ENCODE assay signal across 9 cellular contexts in genomic region chr6:32983964-32984638, GRCh38. TPM values are rescaled to one million over a fixed set of nuclear protein-coding genes. Genes with fewer than 3 reads are reported as not detected.
DNase-seq lines count a peak whose midpoint lies in the region; ATAC-seq and TF ChIP-seq lines count a peak whose summit lies in the region.
"Had no signal": no experiment of that assay in that cellular context is flagged by ENCODE, and none has a peak within 500 bp of the region (broad histone marks: within the 10 kb centered on the region; RNA-seq: fewer than 3 reads in every experiment).

No MANE protein-coding gene starts in this region.

- intact Hi-C loops in activated CD4-positive, alpha-beta memory T cell treated with anti-CD3 and anti-CD28 coated beads for 36 hours (cut with micrococcal nuclease), result loop anchor here (1.0 to 2.0 kb wide), 4 partner anchors 31 to 99 kb away; partner anchors contain the start of genes HLA-DMA and HLA-DMB
- intact Hi-C loops in sciatic nerve (cut with DNase I), result loop anchor here (10.0 kb wide), 1 partner anchor 49 kb away; no protein-coding TSS in a partner anchor

- peaks cover 42% of the 10 kb centered on the region for H3K4me1 Mint-ChIP-seq in activated CD4-positive, alpha-beta memory T cell treated with anti-CD3 and anti-CD28 coated beads, Interleukin-2, amount 10 ng/mL, durations not matched to agents 7 days and 5 days
- peaks cover 19% of the 10 kb centered on the region for H3K4me1 Mint-ChIP-seq in activated CD4-positive, alpha-beta memory T cell treated with anti-CD3 and anti-CD28 coated beads for 36 hours (ENCODE audit: low read depth)
- peaks cover 20% of the 10 kb centered on the region for H3K4me1 Mint-ChIP-seq in brain

- peak overlapping the region; percentile 37 for H3K27ac Mint-ChIP-seq in activated CD4-positive, alpha-beta memory T cell treated with anti-CD3 and anti-CD28 coated beads, Interleukin-2, amount 10 ng/mL, durations not matched to agents 7 days and 5 days
- H3K27ac Mint-ChIP-seq in activated CD4-positive, alpha-beta memory T cell treated with anti-CD3 and anti-CD28 coated beads for 36 hours, result no peak overlapping the region
- peak overlapping the region in 3 of 5 experiments; percentile 17 to 70 (median 25) for H3K27ac Mint-ChIP-seq in brain

- H3K4me3 ChIP-seq in Karpas-422 (ENCODE audit: low read length), result no peak overlapping the region

- H3K9me3 ChIP-seq in Karpas-422 (ENCODE audit: low read length), result no peaks in the 10 kb centered on the region

- TF ChIP-seq CTCF in brain (conservative IDR thresholded peaks at IDR 0.05), result no peak

- H2AFZ ChIP-seq in Karpas-422 (ENCODE audit: low read length), result no peak overlapping the region

- no peak overlapping the region for H3K4me2 ChIP-seq in Karpas-422 (ENCODE audit: low read depth, low read length, poor library complexity, severe bottlenecking)

- H3K4me1 ChIP-seq in Karpas-422 (ENCODE audit: low read length), result peaks cover 33% of the 10 kb centered on the region

- ATAC-seq in sciatic nerve, result peak; percentile 8
- ATAC-seq in HG03571 (IDR thresholded peaks at IDR 0.05; ENCODE audit: unreplicated experiment), result no peak

- H3K27ac ChIP-seq in Karpas-422 (ENCODE audit: low read length), result peak overlapping the region; percentile 56

- H3K9ac ChIP-seq in Karpas-422 (ENCODE audit: low read length), result no peak overlapping the region

- H3K36me3 ChIP-seq in Karpas-422 (ENCODE audit: insufficient read depth, low read length), result peaks cover 24% of the 10 kb centered on the region

- no peaks in the 10 kb centered on the region for H3K9me3 Mint-ChIP-seq in activated CD4-positive, alpha-beta memory T cell treated with anti-CD3 and anti-CD28 coated beads, Interleukin-2, amount 10 ng/mL, durations not matched to agents 7 days and 5 days
- H3K9me3 Mint-ChIP-seq in activated CD4-positive, alpha-beta memory T cell treated with anti-CD3 and anti-CD28 coated beads for 36 hours, result no peaks in the 10 kb centered on the region
- no peaks in the 10 kb centered on the region for H3K9me3 Mint-ChIP-seq in brain

- H4K20me1 ChIP-seq in Karpas-422 (ENCODE audit: insufficient read depth, low read depth, low read length), result peaks cover 30% of the 10 kb centered on the region

- POLR2A ChIA-PET in activated CD4-positive, alpha-beta memory T cell treated with anti-CD3 and anti-CD28 coated beads, Interleukin-2, amount 10 ng/mL, durations not matched to agents 7 days and 5 days (lab: Charles Lee), result interaction anchor here (0.8 to 12.4 kb wide), 14 partner anchors 11 to 145 kb away, joined by 3 to 315 read pairs (median 4); partner anchors contain the start of genes BRD2, HLA-DMA, PSMB8 and PSMB9
- POLR2A ChIA-PET in activated CD4-positive, alpha-beta memory T cell treated with anti-CD3 and anti-CD28 coated beads for 36 hours (lab: Charles Lee), result interaction anchor here (0.8 to 6.7 kb wide), 6 partner anchors 13 to 146 kb away, joined by 3 to 125 read pairs (median 4); partner anchors contain the start of genes BRD2 and TAP2

- H3K36me3 Mint-ChIP-seq in activated CD4-positive, alpha-beta memory T cell treated with anti-CD3 and anti-CD28 coated beads, Interleukin-2, amount 10 ng/mL, durations not matched to agents 7 days and 5 days (ENCODE audit: low read depth), result peaks cover 38% of the 10 kb centered on the region
- H3K36me3 Mint-ChIP-seq in activated CD4-positive, alpha-beta memory T cell treated with anti-CD3 and anti-CD28 coated beads for 36 hours, result peaks cover 23% of the 10 kb centered on the region
- peaks cover 34% of the 10 kb centered on the region for H3K36me3 Mint-ChIP-seq in brain

- no peak overlapping the region for H3K4me3 Mint-ChIP-seq in activated CD4-positive, alpha-beta memory T cell treated with anti-CD3 and anti-CD28 coated beads, Interleukin-2, amount 10 ng/mL, durations not matched to agents 7 days and 5 days
- no peak overlapping the region for H3K4me3 Mint-ChIP-seq in activated CD4-positive, alpha-beta memory T cell treated with anti-CD3 and anti-CD28 coated beads for 36 hours
- peak overlapping the region in 1 of 5 experiments; percentile 2 for H3K4me3 Mint-ChIP-seq in brain

- H3K27me3 Mint-ChIP-seq in activated CD4-positive, alpha-beta memory T cell treated with anti-CD3 and anti-CD28 coated beads, Interleukin-2, amount 10 ng/mL, durations not matched to agents 7 days and 5 days, result no peaks in the 10 kb centered on the region
- no peaks in the 10 kb centered on the region for H3K27me3 Mint-ChIP-seq in activated CD4-positive, alpha-beta memory T cell treated with anti-CD3 and anti-CD28 coated beads for 36 hours
- H3K27me3 Mint-ChIP-seq in brain, result peaks cover 17% of the 10 kb centered on the region

- H3K79me2 ChIP-seq in Karpas-422 (ENCODE audit: low read length), result no peaks in the 10 kb centered on the region

- H3K9me2 ChIP-seq in Karpas-422 (replicated peaks; ENCODE audit: insufficient read depth, low read length), result no peaks in the 10 kb centered on the region

- no peak for DNase-seq in activated CD4-positive, alpha-beta memory T cell treated with anti-CD3 and anti-CD28 coated beads, Interleukin-2, amount 10 ng/mL, durations not matched to agents 7 days and 5 days
- DNase-seq in activated CD4-positive, alpha-beta memory T cell treated with anti-CD3 and anti-CD28 coated beads for 36 hours, result no peak
- peak; percentile 66 for DNase-seq in Karpas-422
- DNase-seq in sciatic nerve (ENCODE audit: low spot score), result no peak
- DNase-seq in COLO668 (lab: John Stamatoyannopoulos, UW; ENCODE audit: unreplicated experiment), result no peak
- no peak for DNase-seq in AG08395 (ENCODE audit: low spot score)

- CTCF ChIA-PET in activated CD4-positive, alpha-beta memory T cell treated with anti-CD3 and anti-CD28 coated beads, Interleukin-2, amount 10 ng/mL, durations not matched to agents 7 days and 5 days (lab: Charles Lee), result interaction anchor here (0.6 to 4.8 kb wide), 58 partner anchors 8 to 265 kb away, joined by 3 to 140 read pairs (median 6); partner anchors contain the start of genes BRD2, HLA-DMA, HLA-DMB and HLA-DPA1
- CTCF ChIA-PET in activated CD4-positive, alpha-beta memory T cell treated with anti-CD3 and anti-CD28 coated beads for 36 hours (lab: Charles Lee), result interaction anchor here (0.6 to 11.6 kb wide), 55 partner anchors 9 to 288 kb away, joined by 3 to 384 read pairs (median 7); partner anchors contain the start of genes BRD2, HLA-DMA, HLA-DMB and HLA-DPA1

- H3K27me3 ChIP-seq in Karpas-422 (ENCODE audit: low read length), result no peaks in the 10 kb centered on the region

RNA-seq across cellular contexts. Expression of gene BRD2, which starts 15.7 kb away (rescaled TPM):
- 100 to 1,000 TPM; 290 to 297 TPM for total RNA-seq in activated CD4-positive, alpha-beta memory T cell treated with anti-CD3 and anti-CD28 coated beads, Interleukin-2, amount 10 ng/mL, durations not matched to agents 7 days and 5 days
- total RNA-seq in activated CD4-positive, alpha-beta memory T cell treated with anti-CD3 and anti-CD28 coated beads for 36 hours, result 100 to 1,000 TPM; 168 to 190 TPM
- 201 and 221 TPM in 2 replicates for total RNA-seq in Karpas-422 (2014; rRNA removed; shearing (Covaris generic); ENCODE audit: low replicate concordance)
- 181 TPM for polyA plus RNA-seq in brain (ENCODE audit: insufficient read depth, low read depth, low replicate concordance)
- 188 TPM for total RNA-seq in sciatic nerve

RNA-seq across cellular contexts. Expression of gene HLA-DOA, which starts 25.3 kb away (rescaled TPM):
- total RNA-seq in activated CD4-positive, alpha-beta memory T cell treated with anti-CD3 and anti-CD28 coated beads, Interleukin-2, amount 10 ng/mL, durations not matched to agents 7 days and 5 days, result 1 to 10 TPM; 3.4 to 4.1 TPM
- total RNA-seq in activated CD4-positive, alpha-beta memory T cell treated with anti-CD3 and anti-CD28 coated beads for 36 hours, result under 1 TPM; 0.53 to 0.55 TPM
- 70.0 and 103 TPM in 2 replicates for total RNA-seq in Karpas-422 (2014; rRNA removed; shearing (Covaris generic); ENCODE audit: low replicate concordance)
- polyA plus RNA-seq in brain (ENCODE audit: insufficient read depth, low read depth, low replicate concordance), result 1.4 TPM
- total RNA-seq in sciatic nerve, result 9.7 TPM
- total RNA-seq: NCI-H460 had no signal

RNA-seq across cellular contexts. Expression of gene HLA-DMA, which starts 31.2 kb away (rescaled TPM):
- total RNA-seq in activated CD4-positive, alpha-beta memory T cell treated with anti-CD3 and anti-CD28 coated beads, Interleukin-2, amount 10 ng/mL, durations not matched to agents 7 days and 5 days, result 10 to 100 TPM; 54.0 to 54.3 TPM
- total RNA-seq in activated CD4-positive, alpha-beta memory T cell treated with anti-CD3 and anti-CD28 coated beads for 36 hours, result 10 to 100 TPM in 1 of 2 experiments, 1 to 10 TPM in 1; 9.6 to 10.2 TPM
- 325 and 451 TPM in 2 replicates for total RNA-seq in Karpas-422 (2014; rRNA removed; shearing (Covaris generic); ENCODE audit: low replicate concordance)
- 27.3 TPM for polyA plus RNA-seq in brain (ENCODE audit: insufficient read depth, low read depth, low replicate concordance)
- 70.1 TPM for total RNA-seq in sciatic nerve

RNA-seq across cellular contexts. Expression of gene HLA-DMB, which starts 43.3 kb away (rescaled TPM):
- 10 to 100 TPM; 19.1 to 20.0 TPM for total RNA-seq in activated CD4-positive, alpha-beta memory T cell treated with anti-CD3 and anti-CD28 coated beads, Interleukin-2, amount 10 ng/mL, durations not matched to agents 7 days and 5 days
- total RNA-seq in activated CD4-positive, alpha-beta memory T cell treated with anti-CD3 and anti-CD28 coated beads for 36 hours, result 1 to 10 TPM; 1.6 to 1.9 TPM
- 116 and 142 TPM in 2 replicates for total RNA-seq in Karpas-422 (2014; rRNA removed; shearing (Covaris generic); ENCODE audit: low replicate concordance)
- polyA plus RNA-seq in brain (ENCODE audit: insufficient read depth, low read depth, low replicate concordance), result 12.4 TPM
- total RNA-seq in sciatic nerve, result 46.9 TPM
- total RNA-seq: NCI-H460 had no signal
